ENCODE assay signal across 8 cellular contexts in the genomic region with DNA sequence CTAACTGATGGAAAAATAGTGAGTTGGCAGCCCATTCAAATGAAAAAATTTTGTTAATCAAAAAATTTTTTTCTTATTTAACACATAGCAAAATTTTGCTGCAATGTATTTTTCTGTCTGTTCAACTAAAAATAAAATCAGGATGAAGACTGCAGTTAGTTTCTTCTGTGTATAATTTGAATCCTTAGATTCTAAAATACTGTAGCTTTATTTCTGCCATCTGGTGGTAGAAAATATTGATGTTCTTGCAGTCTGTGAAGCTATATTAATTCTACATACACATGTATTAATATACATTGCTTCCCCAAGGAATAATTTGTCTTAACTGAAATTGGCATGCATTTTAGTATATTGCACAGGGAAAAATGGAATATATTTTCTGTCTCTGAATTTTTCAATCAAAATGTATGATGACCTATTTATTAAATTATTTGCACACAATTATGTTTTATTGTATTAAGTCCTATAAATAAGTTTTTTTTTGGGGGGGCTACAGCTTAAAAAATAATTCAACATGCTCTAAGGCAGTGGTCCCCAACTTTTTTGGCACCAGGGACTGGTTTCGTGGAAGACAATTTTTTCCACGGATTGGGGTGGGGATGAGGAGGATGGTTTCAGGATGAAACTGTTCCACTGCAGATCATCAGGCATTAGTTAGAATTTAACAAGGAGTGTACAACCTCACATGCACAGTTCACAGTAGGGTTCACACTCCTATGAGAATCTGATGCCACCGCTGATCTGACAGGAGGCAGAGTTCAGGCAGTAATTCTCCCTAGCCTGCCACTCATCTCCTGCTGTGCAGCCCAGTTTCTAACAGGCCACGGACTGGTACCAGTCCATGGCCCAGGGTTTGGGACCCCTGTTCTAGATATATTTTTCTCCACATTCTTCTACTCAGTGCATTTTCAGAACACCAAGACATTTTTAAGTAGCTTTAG.
A peak's percentile ranks its signal among the peaks of the same experiment; 100 is the strongest.
DNase-seq lines count a peak whose midpoint lies in the region; ATAC-seq and TF ChIP-seq lines count a peak whose summit lies in the region.

No MANE protein-coding gene starts in this region.

- H3K9me3 ChIP-seq in GM23248 (ENCODE audit: low read depth) (no peaks in the 10 kb centered on the region), tibial nerve (no peaks in the 10 kb centered on the region)

- no peak overlapping the region for H3K4me3 ChIP-seq in GM23248
- no peak overlapping the region for H3K4me3 ChIP-seq in tibial nerve

- no peaks in the 10 kb centered on the region for H3K36me3 Mint-ChIP-seq in activated CD8-positive, alpha-beta memory T cell treated with anti-CD3 and anti-CD28 coated beads, Interleukin-2, amount 10 ng/mL, durations not matched to agents 7 days and 5 days
- H3K36me3 Mint-ChIP-seq in activated CD8-positive, alpha-beta T cell treated with anti-CD3 and anti-CD28 coated beads for 36 hours (ENCODE audit: low read depth): no peaks in the 10 kb centered on the region

- no peaks in the 10 kb centered on the region for H3K4me1 ChIP-seq in GM23248 (ENCODE audit: insufficient read depth)
- H3K4me1 ChIP-seq in foreskin keratinocyte: no peaks in the 10 kb centered on the region
- H3K4me1 ChIP-seq in tibial nerve: peaks cover 0 to 11% (median 0%) of the 10 kb centered on the region in 4 donors

- in situ Hi-C loops in GM23248 (cut with MboI): loop anchor here (10.0 kb wide), 1 partner anchor 298 kb away; no protein-coding TSS in a partner anchor

- H3K9me2 ChIP-seq in GM23248 (ENCODE audit: insufficient read depth): no peaks in the 10 kb centered on the region

- no peak for ATAC-seq in foreskin keratinocyte
- ATAC-seq in activated CD8-positive, alpha-beta memory T cell treated with anti-CD3 and anti-CD28 coated beads, Interleukin-2, amount 10 ng/mL, durations not matched to agents 7 days and 5 days: no peak
- no peak for ATAC-seq in GM21723 (IDR thresholded peaks at IDR 0.05; ENCODE audit: unreplicated experiment)
- ATAC-seq in activated CD8-positive, alpha-beta T cell treated with anti-CD3 and anti-CD28 coated beads for 36 hours: no peak

- no peak overlapping the region for H3K27ac Mint-ChIP-seq in activated CD8-positive, alpha-beta memory T cell treated with anti-CD3 and anti-CD28 coated beads, Interleukin-2, amount 10 ng/mL, durations not matched to agents 7 days and 5 days
- no peak overlapping the region for H3K27ac Mint-ChIP-seq in activated CD8-positive, alpha-beta T cell treated with anti-CD3 and anti-CD28 coated beads for 36 hours

- no peak overlapping the region for H3K9ac ChIP-seq in GM23248

- TF ChIP-seq POLR2A in tibial nerve (IDR thresholded peaks at IDR 0.05): no peak

- H2AFZ ChIP-seq in GM23248: no peak overlapping the region

- peaks cover 4% of the 10 kb centered on the region for H3K9me3 Mint-ChIP-seq in activated CD8-positive, alpha-beta memory T cell treated with anti-CD3 and anti-CD28 coated beads, Interleukin-2, amount 10 ng/mL, durations not matched to agents 7 days and 5 days (ENCODE audit: low read depth)
- H3K9me3 Mint-ChIP-seq in activated CD8-positive, alpha-beta T cell treated with anti-CD3 and anti-CD28 coated beads for 36 hours: no peaks in the 10 kb centered on the region

- TF ChIP-seq EP300 in tibial nerve (IDR thresholded peaks at IDR 0.05): no peak

- CTCF ChIA-PET in activated CD8-positive, alpha-beta memory T cell treated with anti-CD3 and anti-CD28 coated beads, Interleukin-2, amount 10 ng/mL, durations not matched to agents 7 days and 5 days (lab: Charles Lee): no interaction called here
- CTCF ChIA-PET in activated CD8-positive, alpha-beta T cell treated with anti-CD3 and anti-CD28 coated beads for 36 hours (lab: Charles Lee): interaction anchor here (0.8 to 1.3 kb wide), 10 partner anchors 9 to 333 kb away, joined by 3 to 5 read pairs (median 4); no protein-coding TSS in a partner anchor

- POLR2A ChIA-PET in activated CD8-positive, alpha-beta T cell treated with anti-CD3 and anti-CD28 coated beads for 36 hours (lab: Charles Lee): no interaction called here

- H4K20me1 ChIP-seq in GM23248 (ENCODE audit: insufficient read depth): no peaks in the 10 kb centered on the region

- H3K27ac ChIP-seq in GM23248 (no peak overlapping the region), foreskin keratinocyte (no peak overlapping the region), tibial nerve (no peak overlapping the region)

- H3K27me3 ChIP-seq in GM23248 (replicated peaks; ENCODE audit: insufficient read depth): no peaks in the 10 kb centered on the region
- no peaks in the 10 kb centered on the region for H3K27me3 ChIP-seq in foreskin keratinocyte
- no peaks in the 10 kb centered on the region for H3K27me3 ChIP-seq in tibial nerve

- no peak overlapping the region for H3K4me3 Mint-ChIP-seq in activated CD8-positive, alpha-beta memory T cell treated with anti-CD3 and anti-CD28 coated beads, Interleukin-2, amount 10 ng/mL, durations not matched to agents 7 days and 5 days
- no peak overlapping the region for H3K4me3 Mint-ChIP-seq in activated CD8-positive, alpha-beta T cell treated with anti-CD3 and anti-CD28 coated beads for 36 hours

- 51 to 53% methylated on average over 4 of the region's 4 CpGs for WGBS in GM23248 (ENCODE audit: low coverage in 1 of 2, low lambda C conversion rate in 2 of 2, missing lambda C conversion rate in 2 of 2), 2 experiments
- WGBS in tibial nerve, 2 donors: 78% methylated on average over 4 of the region's 4 CpGs

- DNase-seq in A172 (ENCODE audit: low spot score) (peak; percentile 48), GM23248 (peak; percentile 58), RPMI7951 (ENCODE audit: low read depth) (peak; percentile 19), foreskin keratinocyte (no peak), tibial nerve (ENCODE audit: low spot score in 2 of 2) (no peak)
- DNase-seq in activated CD8-positive, alpha-beta memory T cell treated with anti-CD3 and anti-CD28 coated beads, Interleukin-2, amount 10 ng/mL, durations not matched to agents 7 days and 5 days: no peak
- DNase-seq in activated CD8-positive, alpha-beta T cell treated with anti-CD3 and anti-CD28 coated beads for 36 hours: no peak

- no peaks in the 10 kb centered on the region for H3K4me1 Mint-ChIP-seq in activated CD8-positive, alpha-beta memory T cell treated with anti-CD3 and anti-CD28 coated beads, Interleukin-2, amount 10 ng/mL, durations not matched to agents 7 days and 5 days
- no peaks in the 10 kb centered on the region for H3K4me1 Mint-ChIP-seq in activated CD8-positive, alpha-beta T cell treated with anti-CD3 and anti-CD28 coated beads for 36 hours (ENCODE audit: low read depth)

- intact Hi-C loops in activated CD8-positive, alpha-beta T cell treated with anti-CD3 and anti-CD28 coated beads for 36 hours (cut with micrococcal nuclease): loop anchor here (10.0 kb wide), 2 partner anchors 258 to 298 kb away; a partner anchor contains a TSS

- H3F3A ChIP-seq in GM23248 (ENCODE audit: insufficient read depth): no peaks in the 10 kb centered on the region

- H3K36me3 ChIP-seq in GM23248 (ENCODE audit: low read depth) (no peaks in the 10 kb centered on the region), tibial nerve (no peaks in the 10 kb centered on the region)

- peak; percentile 72 for TF ChIP-seq CTCF in foreskin keratinocyte (conservative IDR thresholded peaks at IDR 0.05)
- peak; percentile 30 to 70 (median 48) for TF ChIP-seq CTCF in tibial nerve (IDR thresholded peaks at IDR 0.05)
- TF ChIP-seq CTCF in activated CD8-positive, alpha-beta T cell treated with anti-CD3 and anti-CD28 coated beads for 36 hours (IDR thresholded peaks at IDR 0.05): no peak

- no peaks in the 10 kb centered on the region for H3K27me3 Mint-ChIP-seq in activated CD8-positive, alpha-beta memory T cell treated with anti-CD3 and anti-CD28 coated beads, Interleukin-2, amount 10 ng/mL, durations not matched to agents 7 days and 5 days
- H3K27me3 Mint-ChIP-seq in activated CD8-positive, alpha-beta T cell treated with anti-CD3 and anti-CD28 coated beads for 36 hours: peaks cover 2% of the 10 kb centered on the region

- no peaks in the 10 kb centered on the region for H3K79me2 ChIP-seq in GM23248 (ENCODE audit: insufficient read depth)

- no peak overlapping the region for H3K4me2 ChIP-seq in GM23248 (ENCODE audit: unreplicated experiment)

Comparison
In these comparisons a context has a peak if more than half of its experiments do, and no peak if none do; other contexts are left out.
1. DNase-seq: peak in A172 (single experiment), GM23248 (single experiment) and RPMI7951 (single experiment); none in foreskin keratinocyte (0 of 2), tibial nerve (0 of 2), activated CD8-positive, alpha-beta memory T cell treated with anti-CD3 and anti-CD28 coated beads, Interleukin-2, amount 10 ng/mL, durations not matched to agents 7 days and 5 days (single experiment) and activated CD8-positive, alpha-beta T cell treated with anti-CD3 and anti-CD28 coated beads for 36 hours (single experiment).